ENCODE assay signal across 8 cellular contexts in genomic region chr1:202958544-202959275, GRCh38. TPM values are rescaled to one million over a fixed set of nuclear protein-coding genes. Genes with fewer than 3 reads are reported as not detected.
A peak's percentile ranks its signal among the peaks of the same experiment; 100 is the strongest.
DNase-seq lines count a peak whose midpoint lies in the region; ATAC-seq and TF ChIP-seq lines count a peak whose summit lies in the region.

No MANE protein-coding gene starts in this region.

- DNase-seq in NAMALWA (ENCODE audit: low spot score) (peak; percentile 61), mammary epithelial cell (no peak), mesendoderm (no peak), midbrain (lab: John Stamatoyannopoulos, UW) (no peak)

- H2BK15ac ChIP-seq in mesendoderm (replicated peaks; ENCODE audit: low read depth) = no peak overlapping the region

- H3K36me3 ChIP-seq in mammary epithelial cell (ENCODE audit: insufficient read depth, low read length) (peaks cover 14% of the 10 kb centered on the region), mesendoderm (ENCODE audit: control insufficient read depth, insufficient read depth, low read length) (no peaks in the 10 kb centered on the region)

- H3K4ac ChIP-seq in mesendoderm (ENCODE audit: low read depth, low read length) = no peak overlapping the region

- H3K4me3 ChIP-seq in mammary epithelial cell (replicated peaks in 1 of 3; ENCODE audit: insufficient read depth in 1 of 3, low read depth in 2 of 3, low read length in 3 of 3) = peak overlapping the region; percentile 42 to 48 (median 44)
- H3K4me3 ChIP-seq in mesendoderm (ENCODE audit: low read length) = peak overlapping the region; percentile 31

- H3K27me3 ChIP-seq in mammary epithelial cell (ENCODE audit: insufficient read depth, low read length) (no peaks in the 10 kb centered on the region), mesendoderm (ENCODE audit: insufficient read depth, low read length, poor library complexity) (no peaks in the 10 kb centered on the region)

- H4K5ac ChIP-seq in mesendoderm (ENCODE audit: low read length) = no peak overlapping the region

- peaks cover 44% of the 10 kb centered on the region for H3K79me2 ChIP-seq in mammary epithelial cell (ENCODE audit: insufficient read depth, low read length)
- H3K79me2 ChIP-seq in mesendoderm (ENCODE audit: control insufficient read depth, insufficient read depth, low read length) = peaks cover 33% of the 10 kb centered on the region

- H3K4me2 ChIP-seq in mammary epithelial cell (ENCODE audit: insufficient read depth, low read depth, low read length) (peak overlapping the region; percentile 74), mesendoderm (ENCODE audit: low read length) (peak overlapping the region; percentile 45)

- peak overlapping the region; percentile 56 for H3K27ac ChIP-seq in mammary epithelial cell (ENCODE audit: insufficient read depth, low read depth, low read length)
- H3K27ac ChIP-seq in mesendoderm (ENCODE audit: low read depth, low read length) = no peak overlapping the region

- no peak for TF ChIP-seq CTCF in mammary epithelial cell (conservative IDR thresholded peaks at IDR 0.05 in 1 of 2, IDR thresholded peaks at IDR 0.05 in 1 of 2; ENCODE audit: extremely low read depth in 1 of 2, insufficient read depth in 1 of 2, low read depth in 1 of 2, low read length in 2 of 2)

- CTCF ChIA-PET in mammary epithelial cell (lab: Charles Lee; ENCODE audit: low non-redundant PET) = no interaction called here

- H3K23ac ChIP-seq in mesendoderm (ENCODE audit: low read length) = no peak overlapping the region

- peak overlapping the region; percentile 79 for H2AFZ ChIP-seq in mammary epithelial cell (ENCODE audit: low read depth, low read length)

- TSS peak; percentile 96 for BruUV-seq in mammary epithelial cell (replicated peaks; lab: Mats Ljungman, UMichigan)

- peak; percentile 4 for ATAC-seq in GM18870 (IDR thresholded peaks at IDR 0.05; ENCODE audit: unreplicated experiment)
- ATAC-seq in HG02678 (IDR thresholded peaks at IDR 0.05; ENCODE audit: unreplicated experiment) = no peak
- ATAC-seq in GM21619 (IDR thresholded peaks at IDR 0.05; ENCODE audit: unreplicated experiment) = no peak
- no peak for ATAC-seq in HG03432 (IDR thresholded peaks at IDR 0.05; ENCODE audit: unreplicated experiment)

- H3K9me3 ChIP-seq in mammary epithelial cell (replicated peaks; ENCODE audit: insufficient read depth, low read length) = no peaks in the 10 kb centered on the region

- no peak overlapping the region for H2BK120ac ChIP-seq in mesendoderm (ENCODE audit: low read depth, low read length)

- H2BK5ac ChIP-seq in mesendoderm (ENCODE audit: low read length) = no peak overlapping the region

- no peaks in the 10 kb centered on the region for H4K20me1 ChIP-seq in mammary epithelial cell (ENCODE audit: insufficient read depth, low read length)

- H4K8ac ChIP-seq in mesendoderm (ENCODE audit: low read depth, low read length) = no peak overlapping the region

- dilution Hi-C loops in mammary epithelial cell (cut with HindIII; ENCODE audit: low sequenced_read_pairs) = no loop called here

- H3K79me1 ChIP-seq in mesendoderm (ENCODE audit: low read length) = peaks cover 7% of the 10 kb centered on the region

- intact Hi-C loops in mammary epithelial cell (cut with micrococcal nuclease) = loop anchor here (1.0 kb wide), 1 partner anchor 31 kb away; the partner anchor contains the start of gene KLHL12

- H3K18ac ChIP-seq in mesendoderm (ENCODE audit: low read length) = no peak overlapping the region

- WGBS in mammary epithelial cell (ENCODE audit: low coverage, missing lambda C conversion rate) = 5% methylated on average over 6 of the region's 10 CpGs
- no CpG with 5 or more reads among the region's 10 CpGs for WGBS in mesendoderm (ENCODE audit: extremely low coverage, insufficient coverage, low lambda C conversion rate)

- H3K9ac ChIP-seq in mammary epithelial cell (ENCODE audit: insufficient read depth, low read length) = peak overlapping the region; percentile 74
- peak overlapping the region; percentile 60 for H3K9ac ChIP-seq in mesendoderm (ENCODE audit: low read length)

- H3K56ac ChIP-seq in mesendoderm (ENCODE audit: low read length) = peak overlapping the region; percentile 75

- in situ Hi-C loops in mammary epithelial cell (cut with MboI; ENCODE audit: low sequenced_read_pairs in 2 of 2) = no loop called here

- peaks cover 44% of the 10 kb centered on the region for H3K4me1 ChIP-seq in mammary epithelial cell (ENCODE audit: insufficient read depth, low read length)
- H3K4me1 ChIP-seq in mesendoderm (ENCODE audit: control insufficient read depth, low read depth, low read length) = no peaks in the 10 kb centered on the region

- no peak overlapping the region for H2AK5ac ChIP-seq in mesendoderm (ENCODE audit: low read length)

RNA-seq across cellular contexts. Expression of gene ADIPOR1, which starts 0.6 kb away (rescaled TPM):
- total RNA-seq in mammary epithelial cell = 100 to 1,000 TPM in 1 of 2 donors, 10 to 100 TPM in 1; 98.2 to 157 TPM
- 171 TPM for polyA plus RNA-seq in mammary epithelial cell
- 196 TPM for polyA minus RNA-seq in mammary epithelial cell
- polyA plus RNA-seq in mesendoderm (2013, experiment 1 of 2) = 95.5 TPM
- 94.0 TPM for polyA plus RNA-seq in mesendoderm (2013, experiment 2 of 2)

RNA-seq across cellular contexts. Expression of gene CYB5R1, which starts 8.3 kb away (rescaled TPM):
- 10 to 100 TPM; 50.7 to 95.2 TPM for total RNA-seq in mammary epithelial cell
- polyA plus RNA-seq in mammary epithelial cell = 97.7 TPM
- 57.0 TPM for polyA minus RNA-seq in mammary epithelial cell
- polyA plus RNA-seq in mesendoderm (2013, experiment 1 of 2) = 11.6 TPM
- 10.6 TPM for polyA plus RNA-seq in mesendoderm (2013, experiment 2 of 2)

RNA-seq across cellular contexts. Expression of gene KLHL12, which starts 31.7 kb away (rescaled TPM):
- 10 to 100 TPM; 20.8 to 28.3 TPM for total RNA-seq in mammary epithelial cell
- 15.6 TPM for polyA plus RNA-seq in mammary epithelial cell
- polyA minus RNA-seq in mammary epithelial cell = 21.6 TPM
- 12.6 TPM for polyA plus RNA-seq in mesendoderm (2013, experiment 1 of 2)
- polyA plus RNA-seq in mesendoderm (2013, experiment 2 of 2) = 13.0 TPM

RNA-seq across cellular contexts. Expression of gene TMEM183A, which starts 48.5 kb away (rescaled TPM):
- total RNA-seq in mammary epithelial cell = 10 to 100 TPM; 58.1 to 97.4 TPM
- polyA plus RNA-seq in mammary epithelial cell = 80.8 TPM
- polyA minus RNA-seq in mammary epithelial cell = 140 TPM
- 78.9 TPM for polyA plus RNA-seq in mesendoderm (2013, experiment 1 of 2)
- 80.1 TPM for polyA plus RNA-seq in mesendoderm (2013, experiment 2 of 2)
